2 cellular contexts compared by ENCODE assay signal in genomic region chr5:179617930-179618329, GRCh38.
TF ChIP-seq lines count a peak whose summit lies in the region.

No MANE protein-coding gene starts in this region.

TF ChIP-seq in SK-N-SH, 30 proteins besides CTCF, POLR2A, EP300 and RAD21 (continued from another document):
- TF ChIP-seq, protein P1, sequence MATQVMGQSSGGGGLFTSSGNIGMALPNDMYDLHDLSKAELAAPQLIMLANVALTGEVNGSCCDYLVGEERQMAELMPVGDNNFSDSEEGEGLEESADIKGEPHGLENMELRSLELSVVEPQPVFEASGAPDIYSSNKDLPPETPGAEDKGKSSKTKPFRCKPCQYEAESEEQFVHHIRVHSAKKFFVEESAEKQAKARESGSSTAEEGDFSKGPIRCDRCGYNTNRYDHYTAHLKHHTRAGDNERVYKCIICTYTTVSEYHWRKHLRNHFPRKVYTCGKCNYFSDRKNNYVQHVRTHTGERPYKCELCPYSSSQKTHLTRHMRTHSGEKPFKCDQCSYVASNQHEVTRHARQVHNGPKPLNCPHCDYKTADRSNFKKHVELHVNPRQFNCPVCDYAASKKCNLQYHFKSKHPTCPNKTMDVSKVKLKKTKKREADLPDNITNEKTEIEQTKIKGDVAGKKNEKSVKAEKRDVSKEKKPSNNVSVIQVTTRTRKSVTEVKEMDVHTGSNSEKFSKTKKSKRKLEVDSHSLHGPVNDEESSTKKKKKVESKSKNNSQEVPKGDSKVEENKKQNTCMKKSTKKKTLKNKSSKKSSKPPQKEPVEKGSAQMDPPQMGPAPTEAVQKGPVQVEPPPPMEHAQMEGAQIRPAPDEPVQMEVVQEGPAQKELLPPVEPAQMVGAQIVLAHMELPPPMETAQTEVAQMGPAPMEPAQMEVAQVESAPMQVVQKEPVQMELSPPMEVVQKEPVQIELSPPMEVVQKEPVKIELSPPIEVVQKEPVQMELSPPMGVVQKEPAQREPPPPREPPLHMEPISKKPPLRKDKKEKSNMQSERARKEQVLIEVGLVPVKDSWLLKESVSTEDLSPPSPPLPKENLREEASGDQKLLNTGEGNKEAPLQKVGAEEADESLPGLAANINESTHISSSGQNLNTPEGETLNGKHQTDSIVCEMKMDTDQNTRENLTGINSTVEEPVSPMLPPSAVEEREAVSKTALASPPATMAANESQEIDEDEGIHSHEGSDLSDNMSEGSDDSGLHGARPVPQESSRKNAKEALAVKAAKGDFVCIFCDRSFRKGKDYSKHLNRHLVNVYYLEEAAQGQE (IDR thresholded peaks at IDR 0.05; ENCODE audit: low read depth, low read length), result no peak
- TF ChIP-seq, protein P2, sequence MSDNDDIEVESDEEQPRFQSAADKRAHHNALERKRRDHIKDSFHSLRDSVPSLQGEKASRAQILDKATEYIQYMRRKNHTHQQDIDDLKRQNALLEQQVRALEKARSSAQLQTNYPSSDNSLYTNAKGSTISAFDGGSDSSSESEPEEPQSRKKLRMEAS (IDR thresholded peaks at IDR 0.05; ENCODE audit: low read depth), result no peak
- TF ChIP-seq TAF1 (IDR thresholded peaks at IDR 0.05; ENCODE audit: borderline replicate concordance, low read depth, low read length) (no peak), TEAD4 (IDR thresholded peaks at IDR 0.05; ENCODE audit: borderline replicate concordance, insufficient read depth) (no peak)

TF ChIP-seq in SK-N-SH treated with all-trans-retinoic acid at 6 μM for 48 hours, 23 proteins besides CTCF, POLR2A, EP300 and RAD21 (continued from another document):
- TF ChIP-seq, protein P3, sequence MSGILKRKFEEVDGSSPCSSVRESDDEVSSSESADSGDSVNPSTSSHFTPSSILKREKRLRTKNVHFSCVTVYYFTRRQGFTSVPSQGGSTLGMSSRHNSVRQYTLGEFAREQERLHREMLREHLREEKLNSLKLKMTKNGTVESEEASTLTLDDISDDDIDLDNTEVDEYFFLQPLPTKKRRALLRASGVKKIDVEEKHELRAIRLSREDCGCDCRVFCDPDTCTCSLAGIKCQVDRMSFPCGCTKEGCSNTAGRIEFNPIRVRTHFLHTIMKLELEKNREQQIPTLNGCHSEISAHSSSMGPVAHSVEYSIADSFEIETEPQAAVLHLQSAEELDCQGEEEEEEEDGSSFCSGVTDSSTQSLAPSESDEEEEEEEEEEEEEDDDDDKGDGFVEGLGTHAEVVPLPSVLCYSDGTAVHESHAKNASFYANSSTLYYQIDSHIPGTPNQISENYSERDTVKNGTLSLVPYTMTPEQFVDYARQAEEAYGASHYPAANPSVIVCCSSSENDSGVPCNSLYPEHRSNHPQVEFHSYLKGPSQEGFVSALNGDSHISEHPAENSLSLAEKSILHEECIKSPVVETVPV (CRISPR knock-in tag; IDR thresholded peaks at IDR 0.05), result no peak
- TF ChIP-seq CSDC2 (CRISPR knock-in tag; IDR thresholded peaks at IDR 0.05) (no peak), TSHZ2 (CRISPR knock-in tag; IDR thresholded peaks at IDR 0.05) (no peak), ZNF8 (CRISPR knock-in tag; IDR thresholded peaks at IDR 0.05) (no peak), ZNF565 (CRISPR knock-in tag; conservative IDR thresholded peaks at IDR 0.05; ENCODE audit: low read depth) (no peak), ZNF70 (CRISPR knock-in tag; IDR thresholded peaks at IDR 0.05) (no peak)
